Comparison of ENCODE assay signal across 14 cellular contexts in the genomic region with DNA sequence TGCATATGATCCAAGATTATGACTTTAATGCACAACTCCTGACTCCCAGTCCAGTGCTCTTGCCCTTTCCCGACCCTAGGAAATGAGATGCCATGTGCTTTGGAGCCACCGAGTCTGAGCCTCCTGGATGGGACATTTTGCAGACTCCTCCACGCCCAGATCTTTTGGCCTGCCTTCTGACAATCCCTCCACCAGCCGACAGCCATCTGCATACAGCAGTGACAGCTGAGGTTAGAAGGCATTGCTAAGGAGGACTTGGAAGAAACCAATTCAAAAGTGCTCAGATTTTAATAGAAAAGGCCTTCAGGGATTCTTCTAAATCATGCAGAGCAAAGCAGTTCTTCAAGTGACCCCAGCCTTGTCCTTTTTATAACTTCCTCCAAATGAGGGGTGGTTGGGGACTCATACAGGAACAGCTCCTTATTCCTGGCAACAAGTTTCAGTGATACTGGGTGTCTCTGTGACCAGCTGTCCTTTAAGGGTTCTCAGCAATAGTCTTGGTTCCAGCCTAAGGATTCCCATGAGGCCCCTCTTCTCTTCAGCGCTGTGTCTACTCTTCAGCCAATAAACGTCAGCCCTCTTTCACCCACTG.
DNase-seq lines count a peak whose midpoint lies in the region; ATAC-seq and TF ChIP-seq lines count a peak whose summit lies in the region.
"Had no signal": no experiment of that assay in that cellular context is flagged by ENCODE, and none has a peak within 500 bp of the region (broad histone marks: within the 10 kb centered on the region; RNA-seq: fewer than 3 reads in every experiment).

No MANE protein-coding gene starts in this region.

- no peak for TF ChIP-seq EP300 in sigmoid colon (IDR thresholded peaks at IDR 0.05)

- H3K9me3 ChIP-seq in liver (ENCODE audit: control insufficient read depth in 4 of 4, low read length in 3 of 4) (no peaks in the 10 kb centered on the region), right lobe of liver (no peaks in the 10 kb centered on the region), lower lobe of right lung (no peaks in the 10 kb centered on the region), sigmoid colon (no peaks in the 10 kb centered on the region)
- H3K9me3 ChIP-seq: A549, BE2C had no signal

- DNase-seq in right lobe of liver (no peak), lower lobe of right lung (no peak), sigmoid colon (no peak), mesothelial cell of epicardium (ENCODE audit: low spot score in 2 of 2, unreplicated experiment in 2 of 2) (no peak), amygdala (lab: John Stamatoyannopoulos, UW) (no peak)
- DNase-seq: BE2C; CD4-positive, alpha-beta memory T cell; DND-41; GDM1; H7 had no signal

- H3K36me3 ChIP-seq in liver (ENCODE audit: control insufficient read depth in 4 of 4, insufficient read depth in 3 of 4, low read depth in 1 of 4, low read length in 3 of 4): no peaks in the 10 kb centered on the region
- no peaks in the 10 kb centered on the region for H3K36me3 ChIP-seq in right lobe of liver
- no peaks in the 10 kb centered on the region for H3K36me3 ChIP-seq in lower lobe of right lung
- H3K36me3 ChIP-seq in sigmoid colon: no peaks in the 10 kb centered on the region
- H3K36me3 ChIP-seq: BE2C had no signal

- H3K4me1 ChIP-seq in liver (ENCODE audit: control insufficient read depth in 4 of 4, insufficient read depth in 4 of 4, low read length in 3 of 4): no peaks in the 10 kb centered on the region
- H3K4me1 ChIP-seq in right lobe of liver: no peaks in the 10 kb centered on the region
- H3K4me1 ChIP-seq in lower lobe of right lung: no peaks in the 10 kb centered on the region
- H3K4me1 ChIP-seq in sigmoid colon: peaks cover 0 to 49% (median 33%) of the 10 kb centered on the region in 4 donors
- H3K4me1 ChIP-seq: A549, BE2C had no signal

- no peak overlapping the region for H3K27ac ChIP-seq in liver (ENCODE audit: low read depth in 1 of 2, low read length in 2 of 2)
- H3K27ac ChIP-seq in right lobe of liver: no peak overlapping the region
- no peak overlapping the region for H3K27ac ChIP-seq in lower lobe of right lung
- H3K27ac ChIP-seq in sigmoid colon: peak overlapping the region in 3 of 4 donors; percentile 52 to 58 (median 54)
- H3K27ac ChIP-seq: A549, C4-2B had no signal

- H3K4me3 ChIP-seq in liver (ENCODE audit: low read depth in 1 of 3, low read length in 3 of 3) (no peak overlapping the region), right lobe of liver (no peak overlapping the region), lower lobe of right lung (no peak overlapping the region), sigmoid colon (no peak overlapping the region)
- H3K4me3 ChIP-seq: A549, GM23338 had no signal

- no peaks in the 10 kb centered on the region for H3K27me3 Mint-ChIP-seq in mesothelial cell of epicardium (ENCODE audit: low read depth)
- H3K27me3 Mint-ChIP-seq: CD4-positive, alpha-beta memory T cell had no signal

- TF ChIP-seq POLR2A in right lobe of liver (IDR thresholded peaks at IDR 0.05) (no peak), sigmoid colon (IDR thresholded peaks at IDR 0.05) (no peak)

- H3K9ac ChIP-seq in liver (ENCODE audit: low read depth in 1 of 2, low read length in 2 of 2): no peak overlapping the region

- no peak overlapping the region for H3K4me3 Mint-ChIP-seq in mesothelial cell of epicardium
- H3K4me3 Mint-ChIP-seq: CD4-positive, alpha-beta memory T cell; GM23338 had no signal

- no peak for TF ChIP-seq RAD21 in liver (IDR thresholded peaks at IDR 0.05)

- TF ChIP-seq CTCF in liver (IDR thresholded peaks at IDR 0.05; ENCODE audit: low read depth, low read length, missing input control) (no peak), right lobe of liver (IDR thresholded peaks at IDR 0.05) (no peak), lower lobe of right lung (IDR thresholded peaks at IDR 0.05) (no peak), sigmoid colon (IDR thresholded peaks at IDR 0.05) (no peak), mesothelial cell of epicardium (IDR thresholded peaks at IDR 0.05; ENCODE audit: unreplicated experiment) (no peak)

- H3K9me3 Mint-ChIP-seq in mesothelial cell of epicardium: no peaks in the 10 kb centered on the region
- H3K9me3 Mint-ChIP-seq: GM23338 had no signal

- peaks cover 36% of the 10 kb centered on the region for H3K4me1 Mint-ChIP-seq in mesothelial cell of epicardium
- H3K4me1 Mint-ChIP-seq: CD4-positive, alpha-beta memory T cell had no signal

- H3K27me3 ChIP-seq in liver (ENCODE audit: control insufficient read depth in 4 of 4, insufficient read depth in 4 of 4, low read length in 3 of 4) (no peaks in the 10 kb centered on the region), right lobe of liver (no peaks in the 10 kb centered on the region), lower lobe of right lung (ENCODE audit: low read depth) (no peaks in the 10 kb centered on the region), sigmoid colon (no peaks in the 10 kb centered on the region)

- intact Hi-C loops in right lobe of liver (cut with DNase I) (no loop called here), lower lobe of right lung (cut with DNase I) (no loop called here), sigmoid colon (cut with DNase I) (loop anchor here (5.0 to 10.0 kb wide), 2 partner anchors 286 to 344 kb away; no protein-coding TSS in a partner anchor)

- no peak for ATAC-seq in right lobe of liver
- ATAC-seq in lower lobe of right lung: peak; percentile 29 to 52
- ATAC-seq: A549, GM23338 had no signal

- no peaks in the 10 kb centered on the region for H3K36me3 Mint-ChIP-seq in mesothelial cell of epicardium
- H3K36me3 Mint-ChIP-seq: CD4-positive, alpha-beta memory T cell had no signal

- 67% methylated on average over 6 of the region's 6 CpGs for WGBS in liver
- 36% methylated on average over 2 of the region's 6 CpGs for WGBS in right lobe of liver (ENCODE audit: insufficient coverage, low coverage, low lambda C conversion rate, missing lambda C conversion rate)
- WGBS in sigmoid colon, 2 donors: 69 to 70% methylated on average over 6 of the region's 6 CpGs

- H3K27ac Mint-ChIP-seq in mesothelial cell of epicardium: no peak overlapping the region
- H3K27ac Mint-ChIP-seq: CD4-positive, alpha-beta memory T cell; GM23338 had no signal

TF ChIP-seq in liver, 16 proteins besides CTCF, POLR2A, EP300 and RAD21:
- TF ChIP-seq FOXA1 (IDR thresholded peaks at IDR 0.05) (no peak), HNF4G (IDR thresholded peaks at IDR 0.05) (no peak), NR2F2 (IDR thresholded peaks at IDR 0.05) (peak; percentile 27), YY1 (IDR thresholded peaks at IDR 0.05) (no peak), MAX (IDR thresholded peaks at IDR 0.05) (no peak)
- TF ChIP-seq, protein P1, sequence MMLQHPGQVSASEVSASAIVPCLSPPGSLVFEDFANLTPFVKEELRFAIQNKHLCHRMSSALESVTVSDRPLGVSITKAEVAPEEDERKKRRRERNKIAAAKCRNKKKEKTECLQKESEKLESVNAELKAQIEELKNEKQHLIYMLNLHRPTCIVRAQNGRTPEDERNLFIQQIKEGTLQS (IDR thresholded peaks at IDR 0.05): no peak
- TF ChIP-seq, protein P2, sequence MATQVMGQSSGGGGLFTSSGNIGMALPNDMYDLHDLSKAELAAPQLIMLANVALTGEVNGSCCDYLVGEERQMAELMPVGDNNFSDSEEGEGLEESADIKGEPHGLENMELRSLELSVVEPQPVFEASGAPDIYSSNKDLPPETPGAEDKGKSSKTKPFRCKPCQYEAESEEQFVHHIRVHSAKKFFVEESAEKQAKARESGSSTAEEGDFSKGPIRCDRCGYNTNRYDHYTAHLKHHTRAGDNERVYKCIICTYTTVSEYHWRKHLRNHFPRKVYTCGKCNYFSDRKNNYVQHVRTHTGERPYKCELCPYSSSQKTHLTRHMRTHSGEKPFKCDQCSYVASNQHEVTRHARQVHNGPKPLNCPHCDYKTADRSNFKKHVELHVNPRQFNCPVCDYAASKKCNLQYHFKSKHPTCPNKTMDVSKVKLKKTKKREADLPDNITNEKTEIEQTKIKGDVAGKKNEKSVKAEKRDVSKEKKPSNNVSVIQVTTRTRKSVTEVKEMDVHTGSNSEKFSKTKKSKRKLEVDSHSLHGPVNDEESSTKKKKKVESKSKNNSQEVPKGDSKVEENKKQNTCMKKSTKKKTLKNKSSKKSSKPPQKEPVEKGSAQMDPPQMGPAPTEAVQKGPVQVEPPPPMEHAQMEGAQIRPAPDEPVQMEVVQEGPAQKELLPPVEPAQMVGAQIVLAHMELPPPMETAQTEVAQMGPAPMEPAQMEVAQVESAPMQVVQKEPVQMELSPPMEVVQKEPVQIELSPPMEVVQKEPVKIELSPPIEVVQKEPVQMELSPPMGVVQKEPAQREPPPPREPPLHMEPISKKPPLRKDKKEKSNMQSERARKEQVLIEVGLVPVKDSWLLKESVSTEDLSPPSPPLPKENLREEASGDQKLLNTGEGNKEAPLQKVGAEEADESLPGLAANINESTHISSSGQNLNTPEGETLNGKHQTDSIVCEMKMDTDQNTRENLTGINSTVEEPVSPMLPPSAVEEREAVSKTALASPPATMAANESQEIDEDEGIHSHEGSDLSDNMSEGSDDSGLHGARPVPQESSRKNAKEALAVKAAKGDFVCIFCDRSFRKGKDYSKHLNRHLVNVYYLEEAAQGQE (IDR thresholded peaks at IDR 0.05): no peak

Comparison
In these comparisons a context has a peak if more than half of its experiments do, and no peak if none do; other contexts are left out.
1. H3K27ac ChIP-seq: peak in sigmoid colon (3 of 4); none in liver (0 of 2), right lobe of liver (0 of 3) and lower lobe of right lung (single experiment).
2. ATAC-seq: peak in lower lobe of right lung (2 of 2); none in right lobe of liver (0 of 4).